22 cellular contexts compared by ENCODE assay signal in genomic region chr19:16942583-16942982, GRCh38. TPM values are rescaled to one million over a fixed set of nuclear protein-coding genes. Genes with fewer than 3 reads are reported as not detected.
DNase-seq lines count a peak whose midpoint lies in the region; ATAC-seq and TF ChIP-seq lines count a peak whose summit lies in the region.
"Had no signal": no experiment of that assay in that cellular context is flagged by ENCODE, and none has a peak within 500 bp of the region (broad histone marks: within the 10 kb centered on the region; RNA-seq: fewer than 3 reads in every experiment).

No MANE protein-coding gene starts in this region.

- no peaks in the 10 kb centered on the region for H3K4me1 Mint-ChIP-seq in osteocyte (ENCODE audit: unreplicated experiment)

- H3K27me3 Mint-ChIP-seq in osteocyte (ENCODE audit: unreplicated experiment): no peaks in the 10 kb centered on the region

- no peak for TF ChIP-seq CTCF in osteocyte (IDR thresholded peaks at IDR 0.05)

- no peaks in the 10 kb centered on the region for H3K9me3 Mint-ChIP-seq in osteocyte (ENCODE audit: unreplicated experiment)
- H3K9me3 Mint-ChIP-seq: CD4-positive, alpha-beta T cell had no signal

- peaks cover 29% of the 10 kb centered on the region for H3K36me3 Mint-ChIP-seq in osteocyte (ENCODE audit: unreplicated experiment)

- H3K27ac Mint-ChIP-seq in osteocyte (ENCODE audit: unreplicated experiment): no peak overlapping the region
- H3K27ac Mint-ChIP-seq: CD4-positive, alpha-beta T cell had no signal

- no peak for ATAC-seq in GM21367 (IDR thresholded peaks at IDR 0.05; ENCODE audit: unreplicated experiment)
- ATAC-seq: A549 had no signal

- peak; percentile 24 for DNase-seq in activated CD8-positive, alpha-beta memory T cell treated with anti-CD3 and anti-CD28 coated beads for 24 hours
- no peak for DNase-seq in activated CD8-positive, alpha-beta memory T cell treated with anti-CD3 and anti-CD28 coated beads, Interleukin-2, amount 50 U/mL, for 4 hours
- peak; percentile 18 for DNase-seq in D341Med (ENCODE audit: low spot score)
- peak; percentile 19 for DNase-seq in RPMI8226
- peak; percentile 74 for DNase-seq in osteocyte (ENCODE audit: extremely low spot score, unreplicated experiment)
- no peak for DNase-seq in GF-D8 (lab: John Stamatoyannopoulos, UW)
- no peak for DNase-seq in stimulated activated CD4-positive, alpha-beta T cell treated with anti-CD3 and anti-CD28 coated beads, Interleukin-12 subunit alpha, Interleukin-12 subunit beta, amount 100 ng/mL, for 4 hours
- DNase-seq: Caco-2; CD4-positive, alpha-beta T cell; EL; GM23248; KBM-7; NCI-H1092 treated with DMSO at 0.1 percent for 48 hours; NCI-H1436 treated with DMSO at 0.1 percent for 48 hours; NCI-H1930; NCI-H2171; NCI-H345; NCI-H524; NCI-H774; Peyer's patch had no signal

- no peak overlapping the region for H3K4me3 Mint-ChIP-seq in osteocyte (ENCODE audit: unreplicated experiment)
- H3K4me3 Mint-ChIP-seq: CD4-positive, alpha-beta T cell had no signal

RNA-seq across cellular contexts. Expression of gene F2RL3, which starts 53.8 kb away (rescaled TPM):
- total RNA-seq in osteocyte: 0.08 TPM in 1 of 2 replicates, not detected in the other
- total RNA-seq: Caco-2; CD4-positive, alpha-beta T cell; GM23248 had no signal

Comparison
In these comparisons a context has a peak if more than half of its experiments do, and no peak if none do; other contexts are left out.
1. DNase-seq: peak in activated CD8-positive, alpha-beta memory T cell treated with anti-CD3 and anti-CD28 coated beads for 24 hours (single experiment), D341Med (single experiment), RPMI8226 (single experiment) and osteocyte (single experiment); none in activated CD8-positive, alpha-beta memory T cell treated with anti-CD3 and anti-CD28 coated beads, Interleukin-2, amount 50 U/mL, for 4 hours (single experiment), GF-D8 (single experiment) and stimulated activated CD4-positive, alpha-beta T cell treated with anti-CD3 and anti-CD28 coated beads, Interleukin-12 subunit alpha, Interleukin-12 subunit beta, amount 100 ng/mL, for 4 hours (single experiment).